19 cellular contexts compared by ENCODE assay signal in genomic region chr17:56023851-56024250, GRCh38.
DNase-seq lines count a peak whose midpoint lies in the region; TF ChIP-seq lines count a peak whose summit lies in the region.
"Had no signal": no experiment of that assay in that cellular context is flagged by ENCODE, and none has a peak within 500 bp of the region (broad histone marks: within the 10 kb centered on the region; RNA-seq: fewer than 3 reads in every experiment).

No MANE protein-coding gene starts in this region.

- no peaks in the 10 kb centered on the region for H3K9me3 ChIP-seq in neutrophil
- H3K9me3 ChIP-seq: BLaER1 had no signal

- H3K36me3 ChIP-seq in neutrophil: no peaks in the 10 kb centered on the region
- H3K36me3 ChIP-seq: BLaER1 had no signal

- H3K27ac Mint-ChIP-seq in activated CD4-positive, alpha-beta T cell treated with anti-CD3 and anti-CD28 coated beads, Interleukin-2, amount 10 ng/mL, durations not matched to agents 24 days and 14 days: peak overlapping the region; percentile 10
- H3K27ac Mint-ChIP-seq: CD8-positive, alpha-beta T cell had no signal

- DNase-seq in activated CD4-positive, alpha-beta T cell treated with anti-CD3 and anti-CD28 coated beads, Interleukin-2, amount 10 ng/mL, durations not matched to agents 24 days and 14 days: peak; percentile 56
- DNase-seq in activated CD4-positive, alpha-beta T cell treated with anti-CD3 and anti-CD28 coated beads for 4 hours: no peak
- DNase-seq in GM12865 (ENCODE audit: low read depth): peak; percentile 28
- no peak for DNase-seq in HL-60 (ENCODE audit: low read depth in 1 of 2, low spot score in 1 of 2)
- DNase-seq in amygdala (lab: John Stamatoyannopoulos, UW): no peak
- DNase-seq in posterior cingulate gyrus: no peak
- DNase-seq in activated CD8-positive, alpha-beta memory T cell treated with anti-CD3 and anti-CD28 coated beads, Interleukin-2, amount 50 U/mL, for 48 hours: no peak
- DNase-seq: CD8-positive, alpha-beta T cell; DMS79; NCI-H1417; NCI-H187 treated with DMSO at 0.1 percent for 48 hours; NCI-H526 treated with DMSO at 0.1 percent for 48 hours; NK-92 treated with Interleukin-12 subunit alpha and Interleukin-12 subunit beta, amount 100 ng/mL, for 24 hours; OCI-M1; SHP77 treated with DMSO at 0.1 percent for 48 hours had no signal

- no peak overlapping the region for H3K4me3 ChIP-seq in GM12865 (ENCODE audit: low read depth, low read length)
- H3K4me3 ChIP-seq in HL-60 (replicated peaks; ENCODE audit: insufficient read depth, low read length): no peak overlapping the region
- H3K4me3 ChIP-seq in neutrophil (ENCODE audit: low read depth in 1 of 2, low read length in 1 of 2): no peak overlapping the region
- H3K4me3 ChIP-seq: BLaER1, GM12878 had no signal

- no peak overlapping the region for H3K4me3 Mint-ChIP-seq in activated CD4-positive, alpha-beta T cell treated with anti-CD3 and anti-CD28 coated beads, Interleukin-2, amount 10 ng/mL, durations not matched to agents 24 days and 14 days
- H3K4me3 Mint-ChIP-seq: CD8-positive, alpha-beta T cell; IgD-negative memory B cell had no signal

- no peaks in the 10 kb centered on the region for H3K27me3 Mint-ChIP-seq in activated CD4-positive, alpha-beta T cell treated with anti-CD3 and anti-CD28 coated beads, Interleukin-2, amount 10 ng/mL, durations not matched to agents 24 days and 14 days

- H3K4me1 Mint-ChIP-seq in activated CD4-positive, alpha-beta T cell treated with anti-CD3 and anti-CD28 coated beads, Interleukin-2, amount 10 ng/mL, durations not matched to agents 24 days and 14 days: peaks cover 26% of the 10 kb centered on the region

- TF ChIP-seq CTCF in GM12865 (IDR thresholded peaks at IDR 0.05; ENCODE audit: insufficient read depth, low read depth, low read length, missing control alignments) (no peak), HL-60 (IDR thresholded peaks at IDR 0.05; ENCODE audit: insufficient read depth, low read length) (no peak), neutrophil (IDR thresholded peaks at IDR 0.05) (no peak)

- intact Hi-C loops in activated CD4-positive, alpha-beta T cell treated with anti-CD3 and anti-CD28 coated beads, Interleukin-2, amount 10 ng/mL, durations not matched to agents 24 days and 14 days (cut with micrococcal nuclease): loop anchor here (10.0 kb wide), 2 partner anchors 289 to 1059 kb away; partner anchors contain the start of genes COX11 and STXBP4
- intact Hi-C loops in posterior cingulate gyrus (cut with DNase I): no loop called here

- H3K27ac ChIP-seq in HL-60 (replicated peaks) (peak overlapping the region; percentile 56), neutrophil (peak overlapping the region; percentile 70)
- H3K27ac ChIP-seq: BLaER1 had no signal

- H3K4me1 ChIP-seq in neutrophil (ENCODE audit: control insufficient read depth in 1 of 2, insufficient read depth in 1 of 2, low read depth in 1 of 2, low read length in 1 of 2): peaks cover 55 to 70% of the 10 kb centered on the region in 2 experiments
- H3K4me1 ChIP-seq: BLaER1 had no signal

- no peaks in the 10 kb centered on the region for H3K9me3 Mint-ChIP-seq in activated CD4-positive, alpha-beta T cell treated with anti-CD3 and anti-CD28 coated beads, Interleukin-2, amount 10 ng/mL, durations not matched to agents 24 days and 14 days
- H3K9me3 Mint-ChIP-seq: CD8-positive, alpha-beta T cell; IgD-negative memory B cell had no signal

- H3K27me3 ChIP-seq in HL-60 (ENCODE audit: insufficient read depth, poor library complexity, severe bottlenecking): no peaks in the 10 kb centered on the region
- no peaks in the 10 kb centered on the region for H3K27me3 ChIP-seq in neutrophil
- H3K27me3 ChIP-seq: BLaER1 had no signal

- no peaks in the 10 kb centered on the region for H3K36me3 Mint-ChIP-seq in activated CD4-positive, alpha-beta T cell treated with anti-CD3 and anti-CD28 coated beads, Interleukin-2, amount 10 ng/mL, durations not matched to agents 24 days and 14 days (ENCODE audit: low read depth)
- H3K36me3 Mint-ChIP-seq: CD8-positive, alpha-beta T cell; IgD-negative memory B cell had no signal

Comparison
In these comparisons a context has a peak if more than half of its experiments do, and no peak if none do; other contexts are left out.
1. DNase-seq: peak in activated CD4-positive, alpha-beta T cell treated with anti-CD3 and anti-CD28 coated beads, Interleukin-2, amount 10 ng/mL, durations not matched to agents 24 days and 14 days (single experiment) and GM12865 (single experiment); none in activated CD4-positive, alpha-beta T cell treated with anti-CD3 and anti-CD28 coated beads for 4 hours (0 of 2), HL-60 (0 of 2), amygdala (0 of 56), posterior cingulate gyrus (0 of 10) and activated CD8-positive, alpha-beta memory T cell treated with anti-CD3 and anti-CD28 coated beads, Interleukin-2, amount 50 U/mL, for 48 hours (single experiment).